19 cellular contexts compared by ENCODE assay signal in the genomic region with DNA sequence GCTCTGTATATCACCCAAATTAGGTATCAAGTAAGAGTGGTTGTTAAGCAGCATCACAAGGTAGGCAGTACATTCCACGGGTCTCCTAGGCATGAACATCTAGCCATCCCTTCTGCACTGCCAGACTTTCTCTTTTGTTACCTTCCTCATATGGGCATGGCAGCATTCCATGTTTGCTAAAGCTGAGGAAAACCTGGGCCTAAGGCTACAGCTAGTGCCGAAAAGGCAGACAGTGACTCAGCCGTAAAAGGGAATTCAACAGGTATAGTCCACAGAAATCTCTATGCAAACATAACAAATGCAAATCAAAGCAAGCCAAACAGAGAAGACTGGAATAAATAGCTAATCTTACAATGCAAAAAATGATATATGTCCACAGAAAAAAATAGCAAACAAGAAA.
"Had no signal": no experiment of that assay in that cellular context is flagged by ENCODE, and none has a peak within 500 bp of the region (broad histone marks: within the 10 kb centered on the region; RNA-seq: fewer than 3 reads in every experiment).

No MANE protein-coding gene starts in this region.

- ATAC-seq: activated CD8-positive, alpha-beta T cell treated with anti-CD3 and anti-CD28 coated beads for 36 hours; natural killer cell treated with Interleukin-12 subunit alpha and Interleukin-12 subunit beta and Interleukin-15 and Interleukin-18, amount 100 ng/mL, for 72 hours had no signal

- H3K36me3 ChIP-seq: cardiac muscle cell, left ventricle myocardium inferior, spleen, upper lobe of left lung had no signal

- H3K4me1 ChIP-seq: left ventricle myocardium inferior, spleen, testis, upper lobe of left lung had no signal

- H3K27ac ChIP-seq: cardiac muscle cell, left ventricle myocardium inferior, spleen, testis, upper lobe of left lung, VCaP had no signal

- H3K4me3 ChIP-seq: cardiac muscle cell, left ventricle myocardium inferior, spleen, testis, upper lobe of left lung had no signal

- DNase-seq: activated CD4-positive, alpha-beta T cell treated with anti-CD3 and anti-CD28 coated beads, Interleukin-2, amount 10 ng/mL, durations not matched to agents 7 days and 5 days; activated CD4-positive, CD25-positive, alpha-beta regulatory T cell treated with anti-CD3 and anti-CD28 coated beads, Interleukin-2, amount 50 U/mL, for 72 hours; activated CD8-positive, alpha-beta T cell treated with anti-CD3 and anti-CD28 coated beads for 36 hours; activated T-cell treated with anti-CD3 and anti-CD28 coated beads, Interleukin-2, amount 50 U/mL, for 1 hour; effector CD4-positive, alpha-beta T cell; erythroblast; foreskin fibroblast; left ventricle myocardium inferior; midbrain; retina; spleen; stimulated activated CD4-positive, alpha-beta T cell treated with anti-CD3 and anti-CD28 coated beads, Interleukin-4, amount 100 ng/mL, for 1 hour; stimulated activated naive CD4-positive, alpha-beta T cell; T-helper 2 cell; testis; upper lobe of left lung had no signal

- H3K9me3 ChIP-seq: testis, upper lobe of left lung had no signal

- H3K27me3 ChIP-seq: cardiac muscle cell, spleen, testis, upper lobe of left lung had no signal
